8 cellular contexts compared by ENCODE assay signal in the genomic region with DNA sequence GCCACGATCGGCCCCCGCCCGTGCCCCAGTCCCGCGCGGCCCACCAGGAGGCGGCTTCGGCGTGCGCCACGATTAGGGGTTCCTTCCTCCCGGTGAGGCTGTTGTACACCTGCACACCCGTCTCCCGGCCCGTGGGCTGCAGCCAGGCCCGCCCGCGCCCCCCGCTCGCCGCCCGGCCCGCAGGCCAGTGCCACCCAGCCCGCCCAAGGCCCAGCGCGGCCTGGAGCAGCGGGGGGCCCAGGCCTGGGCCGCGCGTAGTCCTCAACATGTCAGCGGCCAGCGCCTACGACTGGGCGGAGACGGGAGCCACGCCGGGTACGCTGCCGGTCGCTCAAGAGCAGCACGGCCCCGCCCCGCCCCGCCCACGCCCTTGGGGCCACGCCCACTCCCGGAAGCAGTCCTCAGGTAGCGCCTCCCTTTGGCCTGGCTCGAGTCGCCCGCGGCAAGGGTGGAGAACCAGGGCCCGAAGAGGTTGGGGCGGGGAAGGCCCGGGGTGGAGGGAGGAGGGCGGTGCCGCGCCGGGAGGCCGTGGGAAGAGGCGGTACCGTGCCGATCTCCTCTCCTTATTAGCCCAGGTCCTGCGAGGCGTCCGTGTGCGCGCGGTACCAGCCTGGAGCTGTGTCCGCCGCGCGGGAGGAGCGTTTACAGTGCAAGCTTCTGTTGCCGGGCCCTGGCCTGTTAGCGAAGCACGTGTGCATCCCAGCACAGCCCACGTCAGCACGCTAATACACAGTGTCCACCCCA. TPM values are rescaled to one million over a fixed set of nuclear protein-coding genes. Genes with fewer than 3 reads are reported as not detected.
DNase-seq lines count a peak whose midpoint lies in the region; ATAC-seq and TF ChIP-seq lines count a peak whose summit lies in the region.

TSS of gene CARS2 (minus strand) at position 291 of the 744 bp plus-strand sequence. CDS start at position 268, 23 bp downstream.

- H3K36me3 ChIP-seq in heart right ventricle (peaks cover 0 to 28% (median 6%) of the 10 kb centered on the region in 9 donors), upper lobe of right lung (peaks cover 7% of the 10 kb centered on the region)

- H3K4me3 ChIP-seq in heart right ventricle (peak within 1 kb of the TSS; percentile 69 to 87 (median 76)), upper lobe of right lung (peak within 1 kb of the TSS; percentile 75)

- H3K4me3 Mint-ChIP-seq in T-helper 1 cell treated with Interleukin-12 subunit alpha and Interleukin-12 subunit beta and Interleukin-4 antibody, amounts not matched to agents 30 μg/mL and 1 μg/mL, for 36 hours, result peak within 1 kb of the TSS; percentile 89
- peak within 1 kb of the TSS; percentile 90 for H3K4me3 Mint-ChIP-seq in progenitor cell of endocrine pancreas (ENCODE audit: low read depth)

- H3K27ac Mint-ChIP-seq in T-helper 1 cell treated with Interleukin-12 subunit alpha and Interleukin-12 subunit beta and Interleukin-4 antibody, amounts not matched to agents 30 μg/mL and 1 μg/mL, for 36 hours, result peak within 1 kb of the TSS; percentile 84
- H3K27ac Mint-ChIP-seq in progenitor cell of endocrine pancreas, result peak within 1 kb of the TSS; percentile 91

- DNase-seq in NCI-H1694 treated with DMSO at 0.1 percent for 48 hours (lab: John Stamatoyannopoulos, UW) (peak; percentile 95), amniotic epithelial cell (ENCODE audit: low read depth) (peak; percentile 96), heart right ventricle (peak; percentile 94 to 97), progenitor cell of endocrine pancreas (ENCODE audit: low spot score, unreplicated experiment) (peak; percentile 92), upper lobe of right lung (peak; percentile 99)

- intact Hi-C loops in heart right ventricle (cut with DNase I) (loop anchor here in 4 of 10 donors (5.0 to 10.0 kb wide), 4 partner anchors 81 to 111 kb away; partner anchors contain the start of gene NAXD (in 2 of the 4)), upper lobe of right lung (cut with DNase I) (no loop called here)

- H3K9me3 ChIP-seq in heart right ventricle (no peaks in the 10 kb centered on the region), upper lobe of right lung (no peaks in the 10 kb centered on the region)

- peaks cover 0 to 48% (median 22%) of the 10 kb centered on the region in 9 donors for H3K4me1 ChIP-seq in heart right ventricle
- H3K4me1 ChIP-seq in upper lobe of right lung, result peaks cover 35% of the 10 kb centered on the region

- H3K4me1 Mint-ChIP-seq in T-helper 1 cell treated with Interleukin-12 subunit alpha and Interleukin-12 subunit beta and Interleukin-4 antibody, amounts not matched to agents 30 μg/mL and 1 μg/mL, for 36 hours (ENCODE audit: low read depth), result peaks cover 26% of the 10 kb centered on the region
- peaks cover 29% of the 10 kb centered on the region for H3K4me1 Mint-ChIP-seq in progenitor cell of endocrine pancreas (ENCODE audit: low read depth)

- H3K9me3 Mint-ChIP-seq in T-helper 1 cell treated with Interleukin-12 subunit alpha and Interleukin-12 subunit beta and Interleukin-4 antibody, amounts not matched to agents 30 μg/mL and 1 μg/mL, for 36 hours, result no peaks in the 10 kb centered on the region
- no peaks in the 10 kb centered on the region for H3K9me3 Mint-ChIP-seq in progenitor cell of endocrine pancreas (ENCODE audit: low read depth)

- peak; percentile 95 for ATAC-seq in GM18498 (IDR thresholded peaks at IDR 0.05; ENCODE audit: unreplicated experiment)
- peak; percentile 96 for ATAC-seq in HG02885 (IDR thresholded peaks at IDR 0.05; ENCODE audit: poor library complexity, unreplicated experiment)
- peak; percentile 97 to 99 (median 98) for ATAC-seq in heart right ventricle
- peak; percentile 98 for ATAC-seq in upper lobe of right lung

- WGBS in heart right ventricle, 2 donors, result 0% methylated on average over 67 to 79 of the region's 80 CpGs

- H3K27me3 Mint-ChIP-seq in T-helper 1 cell treated with Interleukin-12 subunit alpha and Interleukin-12 subunit beta and Interleukin-4 antibody, amounts not matched to agents 30 μg/mL and 1 μg/mL, for 36 hours (ENCODE audit: low read depth), result no peaks in the 10 kb centered on the region
- H3K27me3 Mint-ChIP-seq in progenitor cell of endocrine pancreas, result no peaks in the 10 kb centered on the region

- H3K27me3 ChIP-seq in heart right ventricle (no peaks in the 10 kb centered on the region), upper lobe of right lung (no peaks in the 10 kb centered on the region)

- TF ChIP-seq CTCF in heart right ventricle (IDR thresholded peaks at IDR 0.05), result peak in 3 of 9 donors; percentile 10 to 28 (median 17)
- TF ChIP-seq CTCF in progenitor cell of endocrine pancreas (IDR thresholded peaks at IDR 0.05; ENCODE audit: unreplicated experiment), result peak; percentile 14
- TF ChIP-seq CTCF in upper lobe of right lung (IDR thresholded peaks at IDR 0.05), result no peak

- peaks cover 16% of the 10 kb centered on the region for H3K36me3 Mint-ChIP-seq in T-helper 1 cell treated with Interleukin-12 subunit alpha and Interleukin-12 subunit beta and Interleukin-4 antibody, amounts not matched to agents 30 μg/mL and 1 μg/mL, for 36 hours (ENCODE audit: low read depth)
- peaks cover 9% of the 10 kb centered on the region for H3K36me3 Mint-ChIP-seq in progenitor cell of endocrine pancreas (ENCODE audit: insufficient read depth)

- H3K27ac ChIP-seq in heart right ventricle, result peak within 1 kb of the TSS; percentile 44 to 93 (median 85)
- peak within 1 kb of the TSS; percentile 85 for H3K27ac ChIP-seq in upper lobe of right lung

RNA-seq across cellular contexts. Expression of gene CARS2, which starts in this region (rescaled TPM):
- 10 to 100 TPM; 35.2 to 53.5 (median 42.8) TPM for total RNA-seq in heart right ventricle
- 100 to 1,000 TPM in 1 of 2 donors, 10 to 100 TPM in 1; 61.3 to 103 TPM for polyA plus RNA-seq in heart right ventricle
- total RNA-seq in progenitor cell of endocrine pancreas, result 90.4 and 92.4 TPM in 2 replicates
- total RNA-seq in upper lobe of right lung, result 69.5 TPM

Comparison
In these comparisons a context has a peak if more than half of its experiments do, and no peak if none do; other contexts are left out.
1. Peak in every context shown above with its lines: DNase-seq, ATAC-seq, H3K4me3 ChIP-seq and H3K27ac ChIP-seq.